1 cellular context compared by ENCODE assay signal in the genomic region with DNA sequence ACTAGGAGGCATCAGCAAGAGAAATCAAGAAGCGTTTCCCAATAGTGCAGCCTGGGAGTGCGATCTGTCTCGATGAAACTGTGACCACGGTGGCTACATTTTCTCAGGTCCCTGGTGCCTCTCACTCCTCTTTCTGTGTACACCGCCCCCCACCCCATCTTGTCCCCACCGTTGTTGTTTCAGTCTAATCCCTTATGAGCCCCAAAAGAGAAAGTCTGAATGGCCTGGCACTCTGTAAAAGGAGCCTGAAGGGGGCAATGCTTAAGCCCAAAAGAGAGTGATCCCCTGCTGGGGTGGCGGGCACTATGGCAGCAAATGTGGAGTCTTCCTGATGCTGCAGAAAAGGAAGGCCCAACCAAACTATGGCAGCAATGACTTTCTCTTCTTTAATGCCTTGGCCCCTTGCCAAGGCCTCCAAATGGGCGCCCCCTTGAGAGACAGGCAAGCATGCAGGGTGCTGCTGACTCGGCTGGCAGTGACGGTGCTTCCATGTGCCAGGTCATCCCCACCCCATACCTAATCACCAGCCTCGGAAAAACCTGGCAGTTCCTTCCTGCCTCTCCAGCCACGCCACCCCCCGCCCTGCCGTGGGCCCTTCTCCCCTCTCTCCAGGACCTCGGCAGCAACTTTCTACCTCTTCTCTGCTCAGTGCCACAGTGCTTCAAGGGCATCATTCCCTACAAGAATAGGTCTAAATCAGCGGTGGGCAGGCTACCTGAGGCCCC.
TF ChIP-seq lines count a peak whose summit lies in the region.

No MANE protein-coding gene starts in this region.

TF ChIP-seq in HepG2, 621 proteins besides CTCF, POLR2A, EP300 and RAD21 (continued from another document):
- TF ChIP-seq HNF4G (IDR thresholded peaks at IDR 0.05; ENCODE audit: borderline replicate concordance, low read depth, low read length) (no peak), HNF4G (CRISPR knock-in tag; IDR thresholded peaks at IDR 0.05; ENCODE audit: borderline replicate concordance, low read depth) (no peak)
TF ChIP-seq in HepG2: peak in this region for 0.
